Comparison of ENCODE assay signal across 15 cellular contexts in the genomic region with DNA sequence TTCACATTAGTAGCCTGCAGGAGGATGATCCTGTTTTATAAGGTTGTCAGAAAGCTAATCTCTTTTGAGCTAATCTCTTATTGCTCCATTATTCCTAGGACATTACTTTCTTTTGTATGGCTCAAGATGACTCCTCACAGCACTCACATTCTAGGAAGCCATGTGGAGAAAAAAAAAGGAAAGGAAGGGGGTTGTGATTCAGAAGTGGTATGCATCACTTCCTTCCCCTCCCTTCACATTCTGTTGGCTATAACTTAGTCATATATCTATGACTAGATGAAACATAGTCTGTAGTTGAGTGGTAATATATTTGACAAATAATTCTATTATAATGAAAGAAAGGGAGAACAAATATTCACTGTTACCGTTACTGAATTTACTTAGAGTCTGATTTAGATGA.
DNase-seq lines count a peak whose midpoint lies in the region; ATAC-seq and TF ChIP-seq lines count a peak whose summit lies in the region.
"Had no signal": no experiment of that assay in that cellular context is flagged by ENCODE, and none has a peak within 500 bp of the region (broad histone marks: within the 10 kb centered on the region; RNA-seq: fewer than 3 reads in every experiment).

No MANE protein-coding gene starts in this region.

- no peak overlapping the region for H2BK12ac ChIP-seq in mesenchymal stem cell (ENCODE audit: low read length in 2 of 2)

- no peak overlapping the region for H2BK15ac ChIP-seq in mesenchymal stem cell (ENCODE audit: low read depth, poor library complexity, severe bottlenecking)

- no peaks in the 10 kb centered on the region for H3K27me3 Mint-ChIP-seq in CD4-positive, alpha-beta T cell

- no peak overlapping the region for H3K18ac ChIP-seq in mesenchymal stem cell (ENCODE audit: low read depth in 1 of 2, low read length in 2 of 2)

- intact Hi-C loops in CD4-positive, alpha-beta T cell (cut with DNase I, micrococcal nuclease) = no loop called here

- no peak overlapping the region for H2BK5ac ChIP-seq in mesenchymal stem cell (ENCODE audit: low read depth, low read length, poor library complexity, severe bottlenecking)

- no peak for ATAC-seq in CD4-positive, alpha-beta T cell (ENCODE audit: poor library complexity)
- ATAC-seq: activated naive CD4-positive, alpha-beta T cell treated with anti-CD3 and anti-CD28 coated beads, Interleukin-2, amount 50 U/mL, for 72 hours; natural killer cell had no signal

- H3K4me1 ChIP-seq in mesenchymal stem cell (ENCODE audit: control insufficient read depth, insufficient read depth, low read depth, low read length) = no peaks in the 10 kb centered on the region

- WGBS in mesenchymal stem cell = 75% methylated on average over 1 of the region's 1 CpG

- no peaks in the 10 kb centered on the region for H3K79me1 ChIP-seq in mesenchymal stem cell (replicated peaks; ENCODE audit: low read length, poor library complexity, severe bottlenecking)

- no peak overlapping the region for H2AFZ ChIP-seq in mesenchymal stem cell (ENCODE audit: low read depth, low read length)

- H3K9ac ChIP-seq in mesenchymal stem cell (ENCODE audit: low read length) = peak overlapping the region; percentile 49

- CTCF ChIA-PET in CD4-positive, alpha-beta T cell (lab: Charles Lee) = no interaction called here

- DNase-seq in Daoy (ENCODE audit: low read depth) (peak; percentile 20), NCI-H82 (lab: John Stamatoyannopoulos, UW) (peak; percentile 84), cardiac fibroblast (ENCODE audit: low read depth in 2 of 2) (peak; percentile 43 to 95), mesenchymal stem cell (no peak), retina (no peak), globus pallidus (ENCODE audit: low spot score) (no peak)
- DNase-seq in CD4-positive, alpha-beta T cell = no peak
- no peak for DNase-seq in activated CD8-positive, alpha-beta memory T cell treated with anti-CD3 and anti-CD28 coated beads, Interleukin-2, amount 50 U/mL, for 4 hours
- DNase-seq: kidney, natural killer cell, NCI-H2227 treated with DMSO at 0.1 percent for 48 hours, small intestine, T-helper 9 cell had no signal

- H3K36me3 ChIP-seq in mesenchymal stem cell (ENCODE audit: control insufficient read depth in 1 of 2, insufficient read depth in 2 of 2, low read depth in 1 of 2, low read length in 2 of 2) = no peaks in the 10 kb centered on the region

- no peak for TF ChIP-seq CTCF in cardiac fibroblast (IDR thresholded peaks at IDR 0.05; ENCODE audit: low read depth, low read length)
- no peak for TF ChIP-seq CTCF in CD4-positive, alpha-beta T cell (IDR thresholded peaks at IDR 0.05)

- no peak overlapping the region for H3K23ac ChIP-seq in mesenchymal stem cell (ENCODE audit: low read length in 2 of 2)

- no peak overlapping the region for H3K27ac Mint-ChIP-seq in CD4-positive, alpha-beta T cell
- H3K27ac Mint-ChIP-seq: activated naive CD4-positive, alpha-beta T cell treated with anti-CD3 and anti-CD28 coated beads, Interleukin-2, amount 50 U/mL, for 72 hours; natural killer cell had no signal

- H3K9me3 ChIP-seq in mesenchymal stem cell (ENCODE audit: control insufficient read depth, low read length) = peaks cover 10% of the 10 kb centered on the region
- H3K9me3 ChIP-seq in CD4-positive, alpha-beta T cell (ENCODE audit: control insufficient read depth, low read length) = peaks cover 3% of the 10 kb centered on the region

- H3K27ac ChIP-seq in mesenchymal stem cell (ENCODE audit: low read length, poor library complexity, severe bottlenecking) = no peak overlapping the region
- H3K27ac ChIP-seq in CD4-positive, alpha-beta T cell (ENCODE audit: low read depth, low read length) = no peak overlapping the region
- H3K27ac ChIP-seq: coronary artery had no signal

- no peak overlapping the region for H3K4ac ChIP-seq in mesenchymal stem cell (ENCODE audit: low read depth in 1 of 2, low read length in 2 of 2)

- no peak overlapping the region for H4K8ac ChIP-seq in mesenchymal stem cell (ENCODE audit: low read length)

- no peaks in the 10 kb centered on the region for H3K36me3 Mint-ChIP-seq in CD4-positive, alpha-beta T cell (ENCODE audit: low read depth)
- H3K36me3 Mint-ChIP-seq: activated naive CD4-positive, alpha-beta T cell treated with anti-CD3 and anti-CD28 coated beads, Interleukin-2, amount 50 U/mL, for 72 hours had no signal

- H2BK120ac ChIP-seq in mesenchymal stem cell (ENCODE audit: low read depth, low read length) = no peak overlapping the region

- H3K27me3 ChIP-seq in mesenchymal stem cell (ENCODE audit: control insufficient read depth in 1 of 2, insufficient read depth in 1 of 2, low read length in 2 of 2) = no peaks in the 10 kb centered on the region
- no peaks in the 10 kb centered on the region for H3K27me3 ChIP-seq in CD4-positive, alpha-beta T cell (ENCODE audit: control insufficient read depth, insufficient read depth, low read length)

- H3K4me2 ChIP-seq in mesenchymal stem cell (ENCODE audit: low read length, poor library complexity, severe bottlenecking) = no peak overlapping the region

- no peak overlapping the region for H4K91ac ChIP-seq in mesenchymal stem cell (ENCODE audit: low read length)

- H3K9me3 Mint-ChIP-seq in CD4-positive, alpha-beta T cell = peaks cover 17% of the 10 kb centered on the region

- H3K4me3 Mint-ChIP-seq in CD4-positive, alpha-beta T cell = no peak overlapping the region
- H3K4me3 Mint-ChIP-seq: natural killer cell had no signal

- H3K4me1 Mint-ChIP-seq in CD4-positive, alpha-beta T cell (ENCODE audit: low read depth) = no peaks in the 10 kb centered on the region
- H3K4me1 Mint-ChIP-seq: natural killer cell had no signal

- no peak overlapping the region for H3K4me3 ChIP-seq in cardiac fibroblast (replicated peaks in 1 of 2; ENCODE audit: low read depth in 2 of 2, low read length in 2 of 2)
- H3K4me3 ChIP-seq in mesenchymal stem cell (ENCODE audit: insufficient read depth in 1 of 2, low read depth in 1 of 2, low read length in 2 of 2) = no peak overlapping the region
- H3K4me3 ChIP-seq: coronary artery had no signal

- POLR2A ChIA-PET in CD4-positive, alpha-beta T cell (lab: Charles Lee) = no interaction called here

- H2AK5ac ChIP-seq in mesenchymal stem cell (ENCODE audit: low read length, severe bottlenecking) = no peak overlapping the region

- no peak overlapping the region for H3K14ac ChIP-seq in mesenchymal stem cell (ENCODE audit: low read length in 2 of 2)

Comparison
In these comparisons a context has a peak if more than half of its experiments do, and no peak if none do; other contexts are left out.
1. DNase-seq: peak in Daoy (single experiment), NCI-H82 (single experiment) and cardiac fibroblast (2 of 2); none in mesenchymal stem cell (single experiment), CD4-positive, alpha-beta T cell (0 of 10), activated CD8-positive, alpha-beta memory T cell treated with anti-CD3 and anti-CD28 coated beads, Interleukin-2, amount 50 U/mL, for 4 hours (single experiment), retina (single experiment) and globus pallidus (single experiment).